8 cellular contexts compared by ENCODE assay signal in genomic region chr10:63268798-63269503, GRCh38.
DNase-seq lines count a peak whose midpoint lies in the region; ATAC-seq and TF ChIP-seq lines count a peak whose summit lies in the region.

No MANE protein-coding gene starts in this region.

- WGBS in right cardiac atrium: under 1% methylated on average over 17 of the region's 17 CpGs
- 0% methylated on average over 17 of the region's 17 CpGs for WGBS in aorta, 2 donors

- H3K27me3 Mint-ChIP-seq in T-cell: no peaks in the 10 kb centered on the region

- H3K4me3 Mint-ChIP-seq in T-cell: peak overlapping the region; percentile 96 to 98 (median 96)

- ATAC-seq in HG02759 (IDR thresholded peaks at IDR 0.05; ENCODE audit: unreplicated experiment): peak; percentile 97
- ATAC-seq in T-cell (replicated peaks in 1 of 4): peak; percentile 92 to 98 (median 97)
- peak; percentile 97 to 99 for ATAC-seq in right cardiac atrium
- ATAC-seq in aorta (ENCODE audit: low FRiP score): peak; percentile 94

- no peaks in the 10 kb centered on the region for H3K36me3 ChIP-seq in aorta (ENCODE audit: control insufficient read depth in 1 of 2, insufficient read depth in 2 of 2, low read length in 1 of 2)

- H3K4me1 Mint-ChIP-seq in T-cell: peaks cover 23 to 33% (median 30%) of the 10 kb centered on the region in 3 donors

- H3K9me3 Mint-ChIP-seq in T-cell: no peaks in the 10 kb centered on the region

- H3K27ac ChIP-seq in angular gyrus (ENCODE audit: low read depth, low read length) (peak overlapping the region; percentile 88), right cardiac atrium (ENCODE audit: low read length) (peak overlapping the region; percentile 99), aorta (ENCODE audit: low read depth in 1 of 2, low read length in 2 of 2) (peak overlapping the region; percentile 73 to 99)

- H3K9me3 ChIP-seq in right cardiac atrium (ENCODE audit: control insufficient read depth, low read length) (no peaks in the 10 kb centered on the region), aorta (ENCODE audit: control insufficient read depth, low read length) (no peaks in the 10 kb centered on the region)

- CTCF ChIA-PET in T-cell (lab: Charles Lee): interaction anchor here (0.7 to 2.8 kb wide), 13 partner anchors 10 to 451 kb away, joined by 3 to 23 read pairs (median 4); no protein-coding TSS in a partner anchor

- H3K4me1 ChIP-seq in right cardiac atrium (ENCODE audit: control insufficient read depth, insufficient read depth, low read length): no peaks in the 10 kb centered on the region
- no peaks in the 10 kb centered on the region for H3K4me1 ChIP-seq in aorta (ENCODE audit: control insufficient read depth in 1 of 2, insufficient read depth in 2 of 2, low read length in 2 of 2)

- H3K36me3 Mint-ChIP-seq in T-cell: no peaks in the 10 kb centered on the region

- H3K4me3 ChIP-seq in GM12875 (ENCODE audit: low read depth, low read length): peak overlapping the region; percentile 77
- H3K4me3 ChIP-seq in right cardiac atrium (ENCODE audit: low read length): peak overlapping the region; percentile 93
- H3K4me3 ChIP-seq in aorta (ENCODE audit: low read length in 2 of 2): peak overlapping the region; percentile 71 to 96

- DNase-seq in NCI-H1417 (lab: John Stamatoyannopoulos, UW) (peak; percentile 73 to 96 (median 81)), T-cell (peak; percentile 43 to 91 (median 80)), right cardiac atrium (peak; percentile 69 to 74 (median 73)), putamen (ENCODE audit: low spot score) (peak; percentile 86), aorta (peak in 1 of 2 donors; percentile 86)

- no peaks in the 10 kb centered on the region for H3K27me3 ChIP-seq in right cardiac atrium (ENCODE audit: control insufficient read depth, insufficient read depth)
- no peaks in the 10 kb centered on the region for H3K27me3 ChIP-seq in aorta (ENCODE audit: control insufficient read depth in 1 of 2, insufficient read depth in 2 of 2, low read length in 1 of 2)

- POLR2A ChIA-PET in T-cell (lab: Charles Lee): interaction anchor here (0.5 to 6.5 kb wide), 35 partner anchors 8 to 1369 kb away, joined by 3 to 107 read pairs (median 3); partner anchors contain the start of gene NRBF2 (in 1 of the 2)

- intact Hi-C loops in right cardiac atrium (cut with DNase I): loop anchor here in 1 of 4 donors (2.0 kb wide), 1 partner anchor 362 kb away; no protein-coding TSS in a partner anchor
- intact Hi-C loops in aorta (cut with DNase I): loop anchor here (2.0 to 10.0 kb wide), 4 partner anchors 54 to 360 kb away; partner anchors contain the start of gene JMJD1C (in 2 of the 2)

- peak overlapping the region; percentile 99 to 100 for H3K27ac Mint-ChIP-seq in T-cell

- 0 out of 2 replicates have a peak, but pooled peaks have one; percentile 25 for TF ChIP-seq CTCF in GM12875 (IDR thresholded peaks at IDR 0.05; ENCODE audit: borderline replicate concordance, insufficient read depth, low read depth, low read length)
